15 cellular contexts compared by ENCODE assay signal in genomic region chr3:128357538-128357937, GRCh38.
DNase-seq lines count a peak whose midpoint lies in the region; ATAC-seq and TF ChIP-seq lines count a peak whose summit lies in the region.
"Had no signal": no experiment of that assay in that cellular context is flagged by ENCODE, and none has a peak within 500 bp of the region (broad histone marks: within the 10 kb centered on the region; RNA-seq: fewer than 3 reads in every experiment).

No MANE protein-coding gene starts in this region.

- no peaks in the 10 kb centered on the region for H3K79me2 ChIP-seq in trophoblast cell (ENCODE audit: control insufficient read depth, insufficient read depth, low read length, poor library complexity)

- peaks cover 4% of the 10 kb centered on the region for H3K79me1 ChIP-seq in trophoblast cell (ENCODE audit: low read length)

- H3K4me1 ChIP-seq in lower lobe of right lung (peaks cover 20% of the 10 kb centered on the region), trophoblast cell (ENCODE audit: control insufficient read depth in 1 of 2, insufficient read depth in 2 of 2, low read length in 2 of 2) (peaks cover 4 to 15% of the 10 kb centered on the region in 2 experiments)

- H3K4me2 ChIP-seq in trophoblast cell (ENCODE audit: low read length): no peak overlapping the region

- no peak overlapping the region for H2BK120ac ChIP-seq in trophoblast cell (ENCODE audit: insufficient read depth, low read length, poor library complexity)

- ATAC-seq in lower lobe of right lung (no peak), HG03469 (IDR thresholded peaks at IDR 0.05; ENCODE audit: unreplicated experiment) (no peak), GM21723 (IDR thresholded peaks at IDR 0.05; ENCODE audit: unreplicated experiment) (no peak)

- no peak overlapping the region for H2BK5ac ChIP-seq in trophoblast cell (ENCODE audit: low read depth, low read length, poor library complexity)

- H2AK5ac ChIP-seq in trophoblast cell (ENCODE audit: low read length): no peak overlapping the region

- no peak overlapping the region for H3K9ac ChIP-seq in trophoblast cell (ENCODE audit: low read length)

- no peak overlapping the region for H2BK12ac ChIP-seq in trophoblast cell (ENCODE audit: low read length)

- TF ChIP-seq CTCF in CD14-positive monocyte (IDR thresholded peaks at IDR 0.05) (no peak), chondrocyte (IDR thresholded peaks at IDR 0.05) (no peak), lower lobe of right lung (IDR thresholded peaks at IDR 0.05) (no peak)

- intact Hi-C loops in CD14-positive monocyte (cut with micrococcal nuclease) (no loop called here), lower lobe of right lung (cut with DNase I) (no loop called here)

- no peak overlapping the region for H3K4me3 Mint-ChIP-seq in CD14-positive monocyte
- H3K4me3 Mint-ChIP-seq in chondrocyte (ENCODE audit: unreplicated experiment): no peak overlapping the region
- H3K4me3 Mint-ChIP-seq: CD4-positive, alpha-beta T cell had no signal

- H3K18ac ChIP-seq in trophoblast cell (ENCODE audit: low read length): no peak overlapping the region

- H3K14ac ChIP-seq in trophoblast cell (ENCODE audit: low read length): no peak overlapping the region

- H4K12ac ChIP-seq in trophoblast cell (ENCODE audit: low read depth, low read length): no peak overlapping the region

- WGBS in trophoblast cell (ENCODE audit: extremely low coverage, insufficient coverage, insufficient read length): no CpG with 5 or more reads among the region's 6 CpGs

- peaks cover 10% of the 10 kb centered on the region for H3K36me3 ChIP-seq in lower lobe of right lung
- peaks cover 0 to 2% of the 10 kb centered on the region in 2 experiments for H3K36me3 ChIP-seq in trophoblast cell (ENCODE audit: control insufficient read depth in 1 of 2, insufficient read depth in 2 of 2, low read length in 2 of 2)

- DNase-seq in CD14-positive monocyte (ENCODE audit: low spot score) (peak; percentile 25), chondrocyte (ENCODE audit: low spot score) (peak; percentile 63), lower lobe of right lung (peak; percentile 35), trophoblast cell (no peak), ureter (ENCODE audit: low spot score) (no peak), retina (no peak)
- DNase-seq: ACHN; BE2C; C1 segment of cervical spinal cord; Caco-2; CD4-positive, alpha-beta T cell; H7; KG1 had no signal

- H2AFZ ChIP-seq in trophoblast cell (ENCODE audit: insufficient read depth, low read length, poor library complexity): no peak overlapping the region

- H3K4me1 Mint-ChIP-seq in CD14-positive monocyte (no peaks in the 10 kb centered on the region), chondrocyte (ENCODE audit: low read depth) (peaks cover 42% of the 10 kb centered on the region)

- no peak overlapping the region for H3K4ac ChIP-seq in trophoblast cell (ENCODE audit: low read depth, low read length)

- H3K27me3 ChIP-seq in lower lobe of right lung (ENCODE audit: low read depth): no peaks in the 10 kb centered on the region
- H3K27me3 ChIP-seq in trophoblast cell (ENCODE audit: insufficient read depth, low read length): no peaks in the 10 kb centered on the region
- H3K27me3 ChIP-seq: BE2C had no signal

- peaks cover 35 to 38% of the 10 kb centered on the region in 2 donors for H3K36me3 Mint-ChIP-seq in CD14-positive monocyte
- H3K36me3 Mint-ChIP-seq in chondrocyte (ENCODE audit: low read depth): peaks cover 8% of the 10 kb centered on the region

- peak overlapping the region in 2 of 7 donors; percentile 23 to 41 for H3K27ac Mint-ChIP-seq in CD14-positive monocyte
- no peak overlapping the region for H3K27ac Mint-ChIP-seq in chondrocyte (ENCODE audit: unreplicated experiment)
- H3K27ac Mint-ChIP-seq: CD4-positive, alpha-beta T cell had no signal

- H3K4me3 ChIP-seq in lower lobe of right lung: no peak overlapping the region
- no peak overlapping the region for H3K4me3 ChIP-seq in trophoblast cell (ENCODE audit: low read depth, low read length)

- no peak overlapping the region for H3K23ac ChIP-seq in trophoblast cell (ENCODE audit: low read length)

- H4K8ac ChIP-seq in trophoblast cell (ENCODE audit: low read depth, low read length): no peak overlapping the region

- H3K27me3 Mint-ChIP-seq in CD14-positive monocyte (ENCODE audit: low read depth in 3 of 3): peaks cover 0 to 1% (median 0%) of the 10 kb centered on the region in 3 donors
- H3K27me3 Mint-ChIP-seq in chondrocyte (ENCODE audit: low read depth): peaks cover 4% of the 10 kb centered on the region
- H3K27me3 Mint-ChIP-seq: CD4-positive, alpha-beta T cell had no signal

- H3K9me3 Mint-ChIP-seq in CD14-positive monocyte (no peaks in the 10 kb centered on the region), chondrocyte (ENCODE audit: low read depth) (no peaks in the 10 kb centered on the region)
- H3K9me3 Mint-ChIP-seq: CD4-positive, alpha-beta T cell had no signal

- H4K91ac ChIP-seq in trophoblast cell (ENCODE audit: low read depth, low read length): peak overlapping the region; percentile 13

- H3K27ac ChIP-seq in lower lobe of right lung (no peak overlapping the region), trophoblast cell (ENCODE audit: low read depth, low read length) (no peak overlapping the region)

- H3K9me3 ChIP-seq in lower lobe of right lung (no peaks in the 10 kb centered on the region), trophoblast cell (ENCODE audit: insufficient read depth, low read depth, low read length) (no peaks in the 10 kb centered on the region)
- H3K9me3 ChIP-seq: BE2C, Caco-2 had no signal

Comparison
In these comparisons a context has a peak if more than half of its experiments do, and no peak if none do; other contexts are left out.
1. DNase-seq: peak in CD14-positive monocyte (single experiment), chondrocyte (single experiment) and lower lobe of right lung (single experiment); none in trophoblast cell (0 of 2), ureter (single experiment) and retina (single experiment).